Comparison of ENCODE assay signal across 22 cellular contexts in the genomic region with DNA sequence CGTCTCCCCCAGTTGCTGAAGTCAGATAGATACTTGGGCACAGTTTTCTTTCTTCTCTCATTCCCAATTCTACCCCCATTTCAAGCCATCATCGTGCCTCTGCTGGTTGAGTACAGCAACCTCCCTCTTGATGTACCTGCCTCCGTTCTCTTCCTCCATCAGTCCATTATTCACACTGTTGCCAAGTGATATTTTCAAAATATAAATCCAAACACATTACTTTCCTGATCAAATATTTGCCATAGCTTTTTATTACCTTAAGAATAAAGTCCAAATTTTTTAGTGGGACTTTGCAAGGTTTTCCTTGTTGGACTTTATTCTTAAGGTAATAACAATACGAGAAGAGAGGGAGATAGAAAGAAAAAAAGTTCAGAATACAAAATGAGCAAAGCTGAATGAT.
"Had no signal": no experiment of that assay in that cellular context is flagged by ENCODE, and none has a peak within 500 bp of the region (broad histone marks: within the 10 kb centered on the region; RNA-seq: fewer than 3 reads in every experiment).

No MANE protein-coding gene starts in this region.

- H3K27ac ChIP-seq: adrenal gland, SJSA1 had no signal

- H3K9me3 ChIP-seq: adrenal gland, SJSA1 had no signal

- FAIRE-seq: RCC 7860 had no signal

- ATAC-seq: activated CD8-positive, alpha-beta T cell treated with anti-CD3 and anti-CD28 coated beads, Interleukin-2, amount 10 ng/mL, durations not matched to agents 7 days and 5 days; SK-N-SH treated with all-trans-retinoic acid at 6 μM for 48 hours had no signal

- H3K4me3 ChIP-seq: adrenal gland, SJSA1 had no signal

- H3K4me1 ChIP-seq: adrenal gland, SJSA1 had no signal

- H3K27me3 ChIP-seq: adrenal gland, SJSA1 had no signal

- DNase-seq: activated CD4-positive, alpha-beta T cell treated with anti-CD3 and anti-CD28 coated beads for 48 hours; activated CD4-positive, alpha-beta T cell treated with anti-CD3 and anti-CD28 coated beads, Interleukin-2, amount 50 U/mL, for 4 hours; activated CD8-positive, alpha-beta memory T cell treated with anti-CD3 and anti-CD28 coated beads, Interleukin-2, amount 50 U/mL, for 48 hours; activated CD8-positive, alpha-beta T cell treated with anti-CD3 and anti-CD28 coated beads, Interleukin-2, amount 10 ng/mL, durations not matched to agents 7 days and 5 days; activated naive CD4-positive, alpha-beta T cell treated with anti-CD3 and anti-CD28 coated beads, Interleukin-2, amount 50 U/mL, for 16 hours; activated naive CD8-positive, alpha-beta T cell treated with anti-CD3 and anti-CD28 coated beads, Interleukin-2, amount 10 ng/mL, durations not matched to agents 7 days and 5 days; activated T-cell treated with anti-CD3 and anti-CD28 coated beads, Interleukin-2, amount 50 U/mL, for 1 hour; adrenal gland; anterior cingulate cortex; NCI-H1048; NCI-H1417; NCI-H1930; NCI-H2107; NCI-H226; NCI-H526 treated with DMSO at 0.1 percent for 48 hours; NCI-H82; OCI-M1; SHP77; SW 1271 had no signal

- H3K36me3 ChIP-seq: adrenal gland, SJSA1 had no signal
